In genomic region chr4:142850478-142850877, GRCh38 we compare ENCODE assay signal across 15 cellular contexts. TPM values are rescaled to one million over a fixed set of nuclear protein-coding genes. Genes with fewer than 3 reads are reported as not detected.
A peak's percentile ranks its signal among the peaks of the same experiment; 100 is the strongest.
DNase-seq lines count a peak whose midpoint lies in the region; ATAC-seq and TF ChIP-seq lines count a peak whose summit lies in the region.
"Had no signal": no experiment of that assay in that cellular context is flagged by ENCODE, and none has a peak within 500 bp of the region (broad histone marks: within the 10 kb centered on the region; RNA-seq: fewer than 3 reads in every experiment).

No MANE protein-coding gene starts in this region.

- POLR2A ChIA-PET in PC-9 (lab: Charles Lee; ENCODE audit: unreplicated experiment), result no interaction called here

- TF ChIP-seq CTCF in PC-9 (conservative IDR thresholded peaks at IDR 0.05) (peak; percentile 56), epithelial cell of proximal tubule (conservative IDR thresholded peaks at IDR 0.05; ENCODE audit: low read depth, low read length) (peak; percentile 46), smooth muscle cell (IDR thresholded peaks at IDR 0.05; ENCODE audit: borderline replicate concordance, insufficient read depth, poor library complexity, severe bottlenecking) (peak; percentile 14)

- H3K27me3 ChIP-seq in PC-9 (ENCODE audit: insufficient read depth, low read depth) (no peaks in the 10 kb centered on the region), smooth muscle cell (ENCODE audit: low read depth) (peaks cover 51% of the 10 kb centered on the region)
- H3K27me3 ChIP-seq: body of pancreas, Peyer's patch had no signal

- no TSS peak for BruUV-seq in PC-9 (replicated peaks; lab: Mats Ljungman, UMichigan)

- H3F3A ChIP-seq in PC-9 (ENCODE audit: insufficient read depth, low read depth) (no peaks in the 10 kb centered on the region), smooth muscle cell (ENCODE audit: low read depth) (no peaks in the 10 kb centered on the region)

- WGBS in smooth muscle cell (ENCODE audit: low lambda C conversion rate), result 73% methylated on average over 4 of the region's 4 CpGs

- H3K4me3 ChIP-seq in PC-9 (no peak overlapping the region), epithelial cell of proximal tubule (ENCODE audit: low read depth, low read length) (no peak overlapping the region), smooth muscle cell (no peak overlapping the region)
- H3K4me3 ChIP-seq: body of pancreas, Peyer's patch had no signal

- CTCF ChIA-PET in PC-9 (lab: Charles Lee), result interaction anchor here (0.6 kb wide), 1 partner anchor 671 kb away, joined by 10 read pairs; no protein-coding TSS in a partner anchor

- H3K36me3 ChIP-seq in PC-9 (ENCODE audit: low read depth), result no peaks in the 10 kb centered on the region
- no peaks in the 10 kb centered on the region for H3K36me3 ChIP-seq in smooth muscle cell (ENCODE audit: low read depth)
- H3K36me3 ChIP-seq: Peyer's patch had no signal

- H3K4me2 ChIP-seq in PC-9 (no peak overlapping the region), smooth muscle cell (no peak overlapping the region)

- H4K20me1 ChIP-seq in PC-9 (ENCODE audit: insufficient read depth) (no peaks in the 10 kb centered on the region), smooth muscle cell (ENCODE audit: low read depth) (no peaks in the 10 kb centered on the region)

- H3K9ac ChIP-seq in smooth muscle cell (ENCODE audit: low read depth), result no peak overlapping the region

- DNase-seq in DMS53 (lab: John Stamatoyannopoulos, UW) (peak; percentile 31), DMS53 treated with DMSO at 0.1 percent for 48 hours (lab: John Stamatoyannopoulos, UW; ENCODE audit: unreplicated experiment) (no peak), PC-9 (no peak), epithelial cell of proximal tubule (ENCODE audit: low read depth) (no peak), smooth muscle cell (lab: John Stamatoyannopoulos, UW; ENCODE audit: unreplicated experiment) (no peak), DMS79 (lab: John Stamatoyannopoulos, UW) (no peak)
- DNase-seq: 8988T; activated T-cell treated with anti-CD3 and anti-CD28 coated beads, Interleukin-2, amount 50 U/mL, for 1 hour; body of pancreas; kidney; NCI-H2081 treated with DMSO at 0.1 percent for 48 hours; Peyer's patch; stimulated activated naive CD4-positive, alpha-beta T cell had no signal

- H3K9me3 ChIP-seq in PC-9 (ENCODE audit: insufficient read depth, low read depth) (no peaks in the 10 kb centered on the region), smooth muscle cell (replicated peaks; ENCODE audit: low read depth) (no peaks in the 10 kb centered on the region)
- H3K9me3 ChIP-seq: body of pancreas, Peyer's patch had no signal

- H3K27ac ChIP-seq in PC-9 (no peak overlapping the region), smooth muscle cell (ENCODE audit: low read depth) (no peak overlapping the region)
- H3K27ac ChIP-seq: body of pancreas, Peyer's patch had no signal

- no peaks in the 10 kb centered on the region for H3K9me2 ChIP-seq in PC-9 (ENCODE audit: insufficient read depth)

- intact Hi-C loops in PC-9 (cut with micrococcal nuclease; ENCODE audit: unreplicated experiment), result no loop called here

- H2AFZ ChIP-seq in PC-9, result no peak overlapping the region
- no peak overlapping the region for H2AFZ ChIP-seq in smooth muscle cell (ENCODE audit: low read depth)

- H3K4me1 ChIP-seq in PC-9 (replicated peaks; ENCODE audit: insufficient read depth) (no peaks in the 10 kb centered on the region; the same call in 1 of the 2 replicates), smooth muscle cell (ENCODE audit: low read depth) (no peaks in the 10 kb centered on the region)

- H3K79me2 ChIP-seq in PC-9 (ENCODE audit: low read depth) (no peaks in the 10 kb centered on the region), smooth muscle cell (ENCODE audit: low read depth) (no peaks in the 10 kb centered on the region)

- ATAC-seq in HG03097 (IDR thresholded peaks at IDR 0.05; ENCODE audit: low FRiP score, unreplicated experiment) (no peak), HG03520 (IDR thresholded peaks at IDR 0.05; ENCODE audit: unreplicated experiment) (no peak)
- ATAC-seq: body of pancreas had no signal

RNA-seq across cellular contexts. Expression of gene INPP4B, which starts 4.4 kb away (rescaled TPM):
- 46.9 and 53.7 TPM in 2 replicates for total RNA-seq in PC-9 (2021)
- total RNA-seq in epithelial cell of proximal tubule, result 12.0 and 14.2 TPM in 2 replicates
- total RNA-seq in smooth muscle cell, result 10.9 and 14.6 TPM in 2 replicates
- 2.0 and 6.9 TPM in 2 replicates for polyA plus RNA-seq in smooth muscle cell
